29 cellular contexts compared by ENCODE assay signal in the genomic region with DNA sequence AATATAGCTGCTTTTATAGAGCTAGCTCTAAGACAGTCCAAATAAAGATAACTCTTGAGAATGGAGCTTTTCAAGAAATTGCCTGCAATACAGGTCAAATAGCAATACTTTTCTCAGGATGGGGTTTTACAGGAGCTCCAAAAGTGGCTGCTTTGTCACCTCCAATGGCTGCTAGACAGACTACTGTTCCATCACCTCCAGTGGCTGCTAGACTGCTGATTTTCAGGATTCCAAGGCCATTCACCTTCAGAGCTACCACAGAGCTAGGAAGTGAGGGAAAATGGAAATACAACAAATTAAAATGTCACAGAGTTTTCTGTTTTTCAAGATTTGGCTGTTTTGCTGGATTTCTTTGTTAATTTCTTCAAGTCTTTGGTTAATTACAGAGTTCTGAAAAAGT.
"Had no signal": no experiment of that assay in that cellular context is flagged by ENCODE, and none has a peak within 500 bp of the region (broad histone marks: within the 10 kb centered on the region; RNA-seq: fewer than 3 reads in every experiment).

No MANE protein-coding gene starts in this region.

- H3K4me1 ChIP-seq: stomach, suprapubic skin, testis, thyroid gland, transverse colon, uterus, vagina had no signal

- H3K4me3 Mint-ChIP-seq: stimulated activated effector memory CD8-positive, alpha-beta T cell treated with anti-CD3 and anti-CD28 coated beads, Interleukin-12 subunit alpha, Interleukin-12 subunit beta, amount 100 ng/mL, for 72 hours; stimulated activated memory B cell treated with anti-CD40 and anti-IgM and Interleukin-4, amounts not matched to agents 10 μg/mL and 1 μg/mL and 100 μg/mL, for 72 hours; stimulated activated naive B cell treated with anti-CD40 and anti-IgM and Interleukin-4, amounts not matched to agents 10 μg/mL and 1 μg/mL and 100 μg/mL, for 72 hours; stimulated activated naive CD8-positive, alpha-beta T cell treated with anti-CD3 and anti-CD28 coated beads, Interleukin-15, amount 100 ng/mL, for 72 hours; stimulated activated naive CD8-positive, alpha-beta T cell treated with anti-CD3 and anti-CD28 coated beads, Interleukin-15, Interleukin-2, amounts not matched to agents 100 ng/mL and 50 ng/mL, for 24 hours; type B pancreatic cell had no signal

- FAIRE-seq: urothelium cell line had no signal

- H3K9me3 Mint-ChIP-seq: stimulated activated effector memory CD8-positive, alpha-beta T cell treated with anti-CD3 and anti-CD28 coated beads, Interleukin-12 subunit alpha, Interleukin-12 subunit beta, amount 100 ng/mL, for 72 hours; stimulated activated memory B cell treated with anti-CD40 and anti-IgM and Interleukin-4, amounts not matched to agents 10 μg/mL and 1 μg/mL and 100 μg/mL, for 72 hours; stimulated activated naive CD8-positive, alpha-beta T cell treated with anti-CD3 and anti-CD28 coated beads, Interleukin-15, amount 100 ng/mL, for 72 hours; stimulated activated naive CD8-positive, alpha-beta T cell treated with anti-CD3 and anti-CD28 coated beads, Interleukin-15, Interleukin-2, amounts not matched to agents 100 ng/mL and 50 ng/mL, for 24 hours; type B pancreatic cell had no signal

- H3K27ac Mint-ChIP-seq: stimulated activated effector memory CD8-positive, alpha-beta T cell treated with anti-CD3 and anti-CD28 coated beads, Interleukin-12 subunit alpha, Interleukin-12 subunit beta, amount 100 ng/mL, for 72 hours; stimulated activated memory B cell treated with anti-CD40 and anti-IgM and Interleukin-4, amounts not matched to agents 10 μg/mL and 1 μg/mL and 100 μg/mL, for 72 hours; stimulated activated naive B cell treated with anti-CD40 and anti-IgM and Interleukin-4, amounts not matched to agents 10 μg/mL and 1 μg/mL and 100 μg/mL, for 72 hours; stimulated activated naive CD8-positive, alpha-beta T cell treated with anti-CD3 and anti-CD28 coated beads, Interleukin-15, Interleukin-2, amounts not matched to agents 100 ng/mL and 50 ng/mL, for 24 hours; type B pancreatic cell had no signal

- H3K27me3 Mint-ChIP-seq: stimulated activated naive CD8-positive, alpha-beta T cell treated with anti-CD3 and anti-CD28 coated beads, Interleukin-15, amount 100 ng/mL, for 72 hours; stimulated activated naive CD8-positive, alpha-beta T cell treated with anti-CD3 and anti-CD28 coated beads, Interleukin-15, Interleukin-2, amounts not matched to agents 100 ng/mL and 50 ng/mL, for 24 hours had no signal

- H3K4me3 ChIP-seq: stomach, suprapubic skin, testis, thoracic aorta, thyroid gland, tibial artery, tibial nerve, transverse colon, upper lobe of left lung, upper lobe of right lung, uterus, vagina had no signal

- H3K36me3 ChIP-seq: stomach, suprapubic skin, thoracic aorta, thyroid gland, tibial artery, tibial nerve, transverse colon, upper lobe of left lung, upper lobe of right lung, uterus, vagina had no signal

- H3K27ac ChIP-seq: stomach, suprapubic skin, testis, thoracic aorta, thyroid gland, tibial artery, tibial nerve, transverse colon, upper lobe of left lung, upper lobe of right lung, uterus, vagina had no signal

- H3K27me3 ChIP-seq: stomach, suprapubic skin, testis, thyroid gland, tibial artery, tibial nerve, transverse colon, upper lobe of left lung, upper lobe of right lung, uterus, vagina had no signal

- DNase-seq: stimulated activated CD4-positive, alpha-beta T cell treated with anti-CD3 and anti-CD28 coated beads, Interleukin-2, amount 100 ng/mL, for 48 hours; stimulated activated CD4-positive, alpha-beta T cell treated with anti-CD3 and anti-CD28 coated beads, Interleukin-4, amount 100 ng/mL, for 1 hour; stimulated activated CD4-positive, alpha-beta T cell treated with anti-CD3 and anti-CD28 coated beads, Interleukin-4, amount 100 ng/mL, for 24 hours; stimulated activated CD4-positive, alpha-beta T cell treated with anti-CD3 and anti-CD28 coated beads, Interleukin-4, amount 100 ng/mL, for 4 hours; stimulated activated CD8-positive, alpha-beta memory T cell treated with anti-CD3 and anti-CD28 coated beads, Interleukin-4, amount 100 ng/mL, for 48 hours; stimulated activated naive B cell treated with anti-CD40 and anti-IgM and Interleukin-4, amounts not matched to agents 10 μg/mL and 1 μg/mL and 100 μg/mL, for 72 hours; stimulated activated naive CD4-positive, alpha-beta T cell; stimulated activated naive CD4-positive, alpha-beta T cell treated with Interleukin-2 at 50 U/mL for 16 hours; stimulated activated naive CD8-positive, alpha-beta T cell treated with anti-CD3 and anti-CD28 coated beads, Interleukin-15, amount 100 ng/mL, for 72 hours; stimulated activated naive CD8-positive, alpha-beta T cell treated with anti-CD3 and anti-CD28 coated beads, Interleukin-15, Interleukin-2, amounts not matched to agents 100 U/mL and 50 U/mL, for 24 hours; stomach; substantia nigra; testis; thyroid gland; tibial artery; transverse colon; trophoblast cell; upper lobe of left lung; upper lobe of right lung; uterus had no signal

- H3K9me3 ChIP-seq: stomach, suprapubic skin, testis, thoracic aorta, thyroid gland, tibial artery, tibial nerve, transverse colon, upper lobe of left lung, upper lobe of right lung, uterus, vagina had no signal

- H3K36me3 Mint-ChIP-seq: stimulated activated effector memory CD8-positive, alpha-beta T cell treated with anti-CD3 and anti-CD28 coated beads, Interleukin-12 subunit alpha, Interleukin-12 subunit beta, amount 100 ng/mL, for 72 hours; stimulated activated memory B cell treated with anti-CD40 and anti-IgM and Interleukin-4, amounts not matched to agents 10 μg/mL and 1 μg/mL and 100 μg/mL, for 72 hours; stimulated activated naive B cell treated with anti-CD40 and anti-IgM and Interleukin-4, amounts not matched to agents 10 μg/mL and 1 μg/mL and 100 μg/mL, for 72 hours; type B pancreatic cell had no signal

- ATAC-seq: stimulated activated effector memory CD8-positive, alpha-beta T cell treated with anti-CD3 and anti-CD28 coated beads, Interleukin-12 subunit alpha, Interleukin-12 subunit beta, amount 100 ng/mL, for 72 hours; stimulated activated memory B cell treated with anti-CD40 and anti-IgM and Interleukin-4, amounts not matched to agents 10 μg/mL and 1 μg/mL and 100 μg/mL, for 72 hours; stimulated activated naive B cell treated with anti-CD40 and anti-IgM and Interleukin-4, amounts not matched to agents 10 μg/mL and 1 μg/mL and 100 μg/mL, for 72 hours; stimulated activated naive CD8-positive, alpha-beta T cell treated with anti-CD3 and anti-CD28 coated beads, Interleukin-15, amount 100 ng/mL, for 72 hours; stimulated activated naive CD8-positive, alpha-beta T cell treated with anti-CD3 and anti-CD28 coated beads, Interleukin-15, Interleukin-2, amounts not matched to agents 100 U/mL and 50 U/mL, for 24 hours had no signal
